ENCODE assay signal across 16 cellular contexts in the genomic region with DNA sequence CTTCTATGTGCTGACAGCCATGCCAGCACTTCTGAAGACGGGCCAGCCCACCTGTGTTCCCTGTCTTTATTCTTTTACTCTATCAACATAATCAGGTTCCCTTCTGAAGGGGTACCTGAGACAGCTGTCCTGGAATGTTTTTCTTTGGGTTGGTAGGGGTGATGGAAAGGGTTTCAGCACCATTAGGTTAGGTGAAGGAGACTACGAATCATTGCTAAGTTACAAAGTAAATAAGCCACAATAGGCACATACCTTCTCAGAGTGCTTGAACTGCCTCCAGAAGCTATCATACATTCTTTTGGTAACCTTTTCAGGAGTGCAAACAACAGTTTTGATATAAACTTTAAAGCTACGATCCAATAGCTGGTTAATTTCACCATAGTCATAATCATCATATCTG.
"Had no signal": no experiment of that assay in that cellular context is flagged by ENCODE, and none has a peak within 500 bp of the region (broad histone marks: within the 10 kb centered on the region; RNA-seq: fewer than 3 reads in every experiment).

No MANE protein-coding gene starts in this region.

- H3K4me3 ChIP-seq: breast epithelium, dorsolateral prefrontal cortex, psoas muscle, thoracic aorta had no signal

- H3K27me3 Mint-ChIP-seq: activated CD8-positive, alpha-beta memory T cell treated with anti-CD3 and anti-CD28 coated beads, Interleukin-2, amount 10 ng/mL, durations not matched to agents 7 days and 5 days; activated naive CD8-positive, alpha-beta T cell; activated T-cell treated with anti-CD3 and anti-CD28 coated beads, Interleukin-2, amount 50 U/mL, for 24 hours; naive thymus-derived CD8-positive, alpha-beta T cell; stimulated activated naive CD8-positive, alpha-beta T cell treated with anti-CD3 and anti-CD28 coated beads, Interleukin-15, Interleukin-2, amounts not matched to agents 100 ng/mL and 50 ng/mL, for 24 hours had no signal

- H3K9me3 ChIP-seq: breast epithelium, psoas muscle, thoracic aorta had no signal

- ATAC-seq: activated CD4-positive, CD25-positive, alpha-beta regulatory T cell treated with anti-CD3 and anti-CD28 coated beads, Interleukin-2, amount 50 U/mL, for 24 hours; activated CD8-positive, alpha-beta memory T cell treated with anti-CD3 and anti-CD28 coated beads, Interleukin-2, amount 10 ng/mL, durations not matched to agents 7 days and 5 days; esophagus mucosa; naive thymus-derived CD8-positive, alpha-beta T cell; psoas muscle had no signal

- H3K27ac Mint-ChIP-seq: activated CD8-positive, alpha-beta memory T cell treated with anti-CD3 and anti-CD28 coated beads, Interleukin-2, amount 10 ng/mL, durations not matched to agents 7 days and 5 days; activated naive CD8-positive, alpha-beta T cell; activated T-cell treated with anti-CD3 and anti-CD28 coated beads, Interleukin-2, amount 50 U/mL, for 24 hours; naive thymus-derived CD8-positive, alpha-beta T cell; stimulated activated naive CD8-positive, alpha-beta T cell treated with anti-CD3 and anti-CD28 coated beads, Interleukin-15, Interleukin-2, amounts not matched to agents 100 ng/mL and 50 ng/mL, for 24 hours had no signal

- H3K27me3 ChIP-seq: breast epithelium, dorsolateral prefrontal cortex had no signal

- DNase-seq: activated CD4-positive, alpha-beta T cell treated with anti-CD3 and anti-CD28 coated beads, Interleukin-2, amount 50 U/mL, for 4 hours; activated CD8-positive, alpha-beta memory T cell treated with anti-CD3 and anti-CD28 coated beads, Interleukin-2, amount 10 ng/mL, durations not matched to agents 7 days and 5 days; activated effector memory CD4-positive, alpha-beta T cell treated with Interleukin-2 at 50 U/mL for 16 hours; activated T-cell treated with anti-CD3 and anti-CD28 coated beads, Interleukin-2, amount 50 U/mL, for 24 hours; dorsolateral prefrontal cortex; islet precursor cell; naive thymus-derived CD8-positive, alpha-beta T cell; nucleus accumbens; psoas muscle; stimulated activated CD4-positive, alpha-beta T cell treated with anti-CD3 and anti-CD28 coated beads, Interleukin-4, amount 100 ng/mL, for 24 hours had no signal

- H3K9me3 Mint-ChIP-seq: activated T-cell treated with anti-CD3 and anti-CD28 coated beads, Interleukin-2, amount 50 U/mL, for 24 hours; stimulated activated naive CD8-positive, alpha-beta T cell treated with anti-CD3 and anti-CD28 coated beads, Interleukin-15, Interleukin-2, amounts not matched to agents 100 ng/mL and 50 ng/mL, for 24 hours had no signal

- H3K4me1 ChIP-seq: breast epithelium, psoas muscle had no signal

- H3K4me3 Mint-ChIP-seq: activated CD8-positive, alpha-beta memory T cell treated with anti-CD3 and anti-CD28 coated beads, Interleukin-2, amount 10 ng/mL, durations not matched to agents 7 days and 5 days; activated naive CD8-positive, alpha-beta T cell; activated T-cell treated with anti-CD3 and anti-CD28 coated beads, Interleukin-2, amount 50 U/mL, for 24 hours; naive thymus-derived CD8-positive, alpha-beta T cell; stimulated activated naive CD8-positive, alpha-beta T cell treated with anti-CD3 and anti-CD28 coated beads, Interleukin-15, Interleukin-2, amounts not matched to agents 100 ng/mL and 50 ng/mL, for 24 hours had no signal

- H3K27ac ChIP-seq: breast epithelium, thoracic aorta had no signal

- H3K4me1 Mint-ChIP-seq: activated CD8-positive, alpha-beta memory T cell treated with anti-CD3 and anti-CD28 coated beads, Interleukin-2, amount 10 ng/mL, durations not matched to agents 7 days and 5 days had no signal
